In the genomic region with DNA sequence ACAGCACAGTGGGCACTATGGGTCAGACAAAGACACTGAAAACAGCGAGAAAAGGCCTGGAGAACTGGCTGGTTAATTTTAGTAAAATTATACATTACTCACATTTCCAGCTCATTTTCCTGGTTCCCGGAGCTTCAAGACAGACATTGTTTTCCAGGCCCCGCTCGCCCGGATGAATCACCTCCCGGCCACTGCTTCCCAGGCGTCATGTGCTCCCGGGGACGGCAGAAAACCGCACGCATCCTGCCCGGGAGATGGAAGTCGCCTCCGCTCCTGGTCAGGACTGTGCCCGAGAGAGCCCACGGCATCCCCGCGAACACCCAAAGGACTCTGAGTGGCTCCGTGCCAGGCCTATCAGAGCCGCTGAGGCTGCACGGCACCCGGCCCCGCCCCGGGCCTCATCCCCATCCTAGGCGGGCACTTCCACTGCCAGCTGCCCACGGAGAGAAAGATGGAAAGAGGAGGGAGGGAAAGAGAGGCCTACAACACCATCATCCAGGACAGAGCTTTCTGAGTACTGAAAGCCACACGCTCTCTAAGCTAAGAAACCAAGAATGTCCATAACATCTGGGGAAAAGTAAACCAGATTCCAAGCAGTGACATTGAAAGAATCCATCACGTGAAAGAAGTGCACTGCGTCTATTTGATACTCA, we compare ENCODE assay signal across 9 cellular contexts.
A peak's percentile ranks its signal among the peaks of the same experiment; 100 is the strongest.
DNase-seq lines count a peak whose midpoint lies in the region; ATAC-seq, FAIRE-seq and TF ChIP-seq lines count a peak whose summit lies in the region.
"Had no signal": no experiment of that assay in that cellular context is flagged by ENCODE, and none has a peak within 500 bp of the region (broad histone marks: within the 10 kb centered on the region; RNA-seq: fewer than 3 reads in every experiment).

No MANE protein-coding gene starts in this region.

- H3K4me1 ChIP-seq in HEK293 (ENCODE audit: control insufficient read depth, insufficient read depth, low read length) (no peaks in the 10 kb centered on the region), kidney (ENCODE audit: control insufficient read depth in 1 of 2, insufficient read depth in 1 of 2, low read depth in 1 of 2, low read length in 2 of 2) (peaks cover 0 to 3% of the 10 kb centered on the region in 2 donors), stomach (peaks cover 16 to 59% (median 28%) of the 10 kb centered on the region in 4 donors)

- peaks cover 0 to 29% of the 10 kb centered on the region in 2 experiments; a peak in 2 of 3 replicates for H3K36me3 ChIP-seq in HEK293 (ENCODE audit: control insufficient read depth in 2 of 2, insufficient read depth in 1 of 2, low read length in 2 of 2)
- peaks cover 5 to 8% of the 10 kb centered on the region in 2 donors for H3K36me3 ChIP-seq in kidney (ENCODE audit: control insufficient read depth in 1 of 2, insufficient read depth in 2 of 2, low read length in 2 of 2)
- H3K36me3 ChIP-seq in stomach = peaks cover 13 to 47% (median 35%) of the 10 kb centered on the region in 4 donors

- H3K27me3 Mint-ChIP-seq in MCF 10A (ENCODE audit: insufficient read depth, unreplicated experiment) = no peaks in the 10 kb centered on the region

- peaks cover 31% of the 10 kb centered on the region for H3K36me3 Mint-ChIP-seq in MCF 10A (ENCODE audit: insufficient read depth, unreplicated experiment)

- TF ChIP-seq CTCF in HEK293 (tag by site-specific recombination; IDR thresholded peaks at IDR 0.05) = no peak
- no peak for TF ChIP-seq CTCF in MCF 10A (IDR thresholded peaks at IDR 0.05; ENCODE audit: unreplicated experiment)
- TF ChIP-seq CTCF in kidney (IDR thresholded peaks at IDR 0.05; ENCODE audit: borderline replicate concordance, extremely low read depth, insufficient read depth) = no peak
- no peak for TF ChIP-seq CTCF in stomach (IDR thresholded peaks at IDR 0.05)

- no peaks in the 10 kb centered on the region for H3K9me3 Mint-ChIP-seq in MCF 10A (ENCODE audit: unreplicated experiment)

- intact Hi-C loops in MCF 10A (cut with micrococcal nuclease) = loop anchor here (1.0 to 2.0 kb wide), 4 partner anchors 14 to 150 kb away; no protein-coding TSS in a partner anchor
- intact Hi-C loops in kidney (cut with DNase I) = no loop called here
- intact Hi-C loops in stomach (cut with DNase I; ENCODE audit: low total_unique reads) = no loop called here

- CTCF ChIA-PET in HEK293 (lab: Yijun Ruan, JAX) (interaction anchor here (0.5 to 1.8 kb wide), 2 partner anchors 190 to 333 kb away, joined by 3 to 12 read pairs; no protein-coding TSS in a partner anchor), MCF 10A (lab: Yijun Ruan, JAX) (interaction anchor here (0.6 to 2.4 kb wide), 5 partner anchors 32 to 152 kb away, joined by 3 to 6 read pairs (median 3); no protein-coding TSS in a partner anchor)

- no peak for FAIRE-seq in kidney (lab: Jason Lieb, UNC)
- FAIRE-seq: TTC549 had no signal

- TF ChIP-seq POLR2A in stomach (IDR thresholded peaks at IDR 0.05) = no peak

- DNase-seq in MCF 10A (ENCODE audit: unreplicated experiment) (peak; percentile 86), kidney (peak; percentile 89), stomach (no peak), NCI-H1930 (lab: John Stamatoyannopoulos, UW) (no peak), DMS79 treated with DMSO at 0.1 percent for 48 hours (lab: John Stamatoyannopoulos, UW) (no peak)
- no peak for DNase-seq in stimulated activated CD4-positive, alpha-beta T cell treated with anti-CD3 and anti-CD28 coated beads, Interleukin-1b, Interleukin-23, amount 100 ng/mL, for 48 hours

- peak overlapping the region; percentile 99 for H3K27ac Mint-ChIP-seq in MCF 10A (ENCODE audit: low read depth, unreplicated experiment)

- TF ChIP-seq EP300 in stomach (IDR thresholded peaks at IDR 0.05) = no peak

- POLR2A ChIA-PET in HEK293 (lab: Yijun Ruan, JAX) (no interaction called here), MCF 10A (lab: Yijun Ruan, JAX) (interaction anchor here (0.5 to 3.7 kb wide), 12 partner anchors 11 to 1248 kb away, joined by 3 to 18 read pairs (median 3); a partner anchor contains a TSS)

- H3K27me3 ChIP-seq in stomach = no peaks in the 10 kb centered on the region

- H3K9ac ChIP-seq in kidney (ENCODE audit: low read length in 2 of 2) = peak overlapping the region; percentile 19 to 23

- TSS peak; percentile 79 for BruUV-seq in MCF 10A (replicated peaks; lab: Mats Ljungman, UMichigan)

- peak overlapping the region; percentile 76 for H3K4me3 Mint-ChIP-seq in MCF 10A (ENCODE audit: unreplicated experiment)

- H3K9me3 ChIP-seq in HEK293 (ENCODE audit: control insufficient read depth, insufficient read depth, low read depth, low read length) (no peaks in the 10 kb centered on the region), kidney (ENCODE audit: control insufficient read depth in 1 of 2, low read length in 2 of 2) (no peaks in the 10 kb centered on the region), stomach (no peaks in the 10 kb centered on the region)

- peaks cover 27% of the 10 kb centered on the region for H3K4me1 Mint-ChIP-seq in MCF 10A (ENCODE audit: insufficient read depth, unreplicated experiment)

- H3K4me3 ChIP-seq in HEK293 (ENCODE audit: low read depth, low read length) = no peak overlapping the region
- no peak overlapping the region for H3K4me3 ChIP-seq in kidney (ENCODE audit: low read length in 2 of 2)
- H3K4me3 ChIP-seq in stomach = peak overlapping the region in 2 of 4 donors; percentile 2 to 27

- 52 to 67% (median 61%) methylated on average over 19 to 29 of the region's 29 CpGs for WGBS in stomach, 5 donors

- no peak for ATAC-seq in HG03196 (IDR thresholded peaks at IDR 0.05; ENCODE audit: unreplicated experiment)

- no peak overlapping the region for H3K27ac ChIP-seq in HEK293 (ENCODE audit: extremely low read depth, low read depth, low read length)
- peak overlapping the region; percentile 68 to 75 for H3K27ac ChIP-seq in kidney (ENCODE audit: low read depth in 2 of 2, low read length in 2 of 2)
- peak overlapping the region; percentile 75 to 90 (median 88) for H3K27ac ChIP-seq in stomach

TF ChIP-seq in HEK293, 187 proteins besides CTCF, POLR2A, EP300 and RAD21:
- TF ChIP-seq IKZF3 (tag by site-specific recombination; IDR thresholded peaks at IDR 0.05) (no peak), ZNF600 (tag by site-specific recombination; IDR thresholded peaks at IDR 0.05) (0 out of 2 replicates have a peak, but pooled peaks have one; percentile 33)

Comparison
In these comparisons a context has a peak if more than half of its experiments do, and no peak if none do; other contexts are left out.
1. DNase-seq: peak in MCF 10A (single experiment) and kidney (single experiment); none in stomach (single experiment), stimulated activated CD4-positive, alpha-beta T cell treated with anti-CD3 and anti-CD28 coated beads, Interleukin-1b, Interleukin-23, amount 100 ng/mL, for 48 hours (single experiment), NCI-H1930 (0 of 2) and DMS79 treated with DMSO at 0.1 percent for 48 hours (single experiment).